Comparison of ENCODE assay signal across 9 cellular contexts in genomic region chrX:10189317-10190268, GRCh38. TPM values are rescaled to one million over a fixed set of nuclear protein-coding genes. Genes with fewer than 3 reads are reported as not detected.
DNase-seq lines count a peak whose midpoint lies in the region; ATAC-seq, FAIRE-seq and TF ChIP-seq lines count a peak whose summit lies in the region.
"Had no signal": no experiment of that assay in that cellular context is flagged by ENCODE, and none has a peak within 500 bp of the region (broad histone marks: within the 10 kb centered on the region; RNA-seq: fewer than 3 reads in every experiment).

No MANE protein-coding gene starts in this region.

- FAIRE-seq in bronchial epithelial cell (lab: Jason Lieb, UNC): no peak

- H3K27me3 Mint-ChIP-seq in activated B cell treated with CpG ODN at 0.5 μM for 24 hours: no peaks in the 10 kb centered on the region
- H3K27me3 Mint-ChIP-seq: stimulated activated naive CD8-positive, alpha-beta T cell treated with anti-CD3 and anti-CD28 coated beads, Interleukin-15, Interleukin-2, amounts not matched to agents 100 ng/mL and 50 ng/mL, for 24 hours had no signal

- intact Hi-C loops in activated B cell treated with CpG ODN at 0.5 μM for 24 hours (cut with micrococcal nuclease): loop anchor here (1.0 kb wide), 7 partner anchors 28 to 948 kb away; no protein-coding TSS in a partner anchor

- peaks cover 54% of the 10 kb centered on the region for H3K36me3 Mint-ChIP-seq in activated B cell treated with CpG ODN at 0.5 μM for 24 hours (ENCODE audit: low read depth)

- no peak overlapping the region for H3K4me3 ChIP-seq in bronchial epithelial cell (ENCODE audit: low read depth, low read length)

- peaks cover 10% of the 10 kb centered on the region for H3K4me1 Mint-ChIP-seq in activated B cell treated with CpG ODN at 0.5 μM for 24 hours

- POLR2A ChIA-PET in activated B cell treated with CpG ODN at 0.5 μM for 24 hours (lab: Charles Lee): interaction anchor here (1.3 kb wide), 1 partner anchor 430 kb away, joined by 3 read pairs; no protein-coding TSS in a partner anchor

- peak overlapping the region; percentile 50 for H3K27ac Mint-ChIP-seq in activated B cell treated with CpG ODN at 0.5 μM for 24 hours
- H3K27ac Mint-ChIP-seq: stimulated activated naive CD8-positive, alpha-beta T cell treated with anti-CD3 and anti-CD28 coated beads, Interleukin-15, Interleukin-2, amounts not matched to agents 100 ng/mL and 50 ng/mL, for 24 hours had no signal

- no peak overlapping the region for H3K4me3 Mint-ChIP-seq in activated B cell treated with CpG ODN at 0.5 μM for 24 hours
- H3K4me3 Mint-ChIP-seq: stimulated activated naive CD8-positive, alpha-beta T cell treated with anti-CD3 and anti-CD28 coated beads, Interleukin-15, Interleukin-2, amounts not matched to agents 100 ng/mL and 50 ng/mL, for 24 hours had no signal

- peak; percentile 66 for ATAC-seq in HG02763 (IDR thresholded peaks at IDR 0.05; ENCODE audit: unreplicated experiment)
- peak; percentile 84 for ATAC-seq in activated B cell treated with CpG ODN at 0.5 μM for 24 hours (ENCODE audit: low read depth)

- H3K36me3 ChIP-seq in bronchial epithelial cell (ENCODE audit: control insufficient read depth, insufficient read depth, low read length): no peaks in the 10 kb centered on the region

- CTCF ChIA-PET in activated B cell treated with CpG ODN at 0.5 μM for 24 hours (lab: Charles Lee): interaction anchor here (0.8 to 3.8 kb wide), 28 partner anchors 8 to 948 kb away, joined by 3 to 66 read pairs (median 6); partner anchors contain the start of gene MID1

- TF ChIP-seq CTCF in activated B cell treated with CpG ODN at 0.5 μM for 24 hours (IDR thresholded peaks at IDR 0.05) (no peak), bronchial epithelial cell (IDR thresholded peaks at IDR 0.05; ENCODE audit: insufficient read depth, low read length, severe bottlenecking) (peak; percentile 54)

- no peaks in the 10 kb centered on the region for H3K9me3 Mint-ChIP-seq in activated B cell treated with CpG ODN at 0.5 μM for 24 hours
- H3K9me3 Mint-ChIP-seq: stimulated activated naive CD8-positive, alpha-beta T cell treated with anti-CD3 and anti-CD28 coated beads, Interleukin-15, Interleukin-2, amounts not matched to agents 100 ng/mL and 50 ng/mL, for 24 hours had no signal

- no peaks in the 10 kb centered on the region for H3K27me3 ChIP-seq in bronchial epithelial cell (ENCODE audit: control insufficient read depth, insufficient read depth, low read length)

- DNase-seq in NCI-H2081 (lab: John Stamatoyannopoulos, UW): peak; percentile 77 to 80
- no peak for DNase-seq in NCI-H2081 treated with DMSO at 0.1 percent for 48 hours (lab: John Stamatoyannopoulos, UW)
- DNase-seq in NCI-H2107 treated with DMSO at 0.1 percent for 48 hours (lab: John Stamatoyannopoulos, UW; ENCODE audit: unreplicated experiment): peak; percentile 65
- peak; percentile 49 for DNase-seq in activated B cell treated with CpG ODN at 0.5 μM for 24 hours
- peak; percentile 29 for DNase-seq in bronchial epithelial cell (ENCODE audit: low read depth)
- peak; percentile 15 for DNase-seq in kidney glomerular epithelial cell (lab: John Stamatoyannopoulos, UW)
- peak; percentile 69 to 72 for DNase-seq in stimulated activated CD4-positive, alpha-beta T cell treated with anti-CD3 and anti-CD28 coated beads, Interleukin-2, amount 100 ng/mL, for 24 hours

RNA-seq across cellular contexts. Expression of gene CLCN4, which starts 32.8 kb away (rescaled TPM):
- 3.4 and 4.7 TPM in 2 replicates for total RNA-seq in activated B cell treated with CpG ODN at 0.5 μM for 24 hours
- 1.3 and 2.4 TPM in 2 replicates for total RNA-seq in bronchial epithelial cell
